Comparison of ENCODE assay signal across 22 cellular contexts in the genomic region with DNA sequence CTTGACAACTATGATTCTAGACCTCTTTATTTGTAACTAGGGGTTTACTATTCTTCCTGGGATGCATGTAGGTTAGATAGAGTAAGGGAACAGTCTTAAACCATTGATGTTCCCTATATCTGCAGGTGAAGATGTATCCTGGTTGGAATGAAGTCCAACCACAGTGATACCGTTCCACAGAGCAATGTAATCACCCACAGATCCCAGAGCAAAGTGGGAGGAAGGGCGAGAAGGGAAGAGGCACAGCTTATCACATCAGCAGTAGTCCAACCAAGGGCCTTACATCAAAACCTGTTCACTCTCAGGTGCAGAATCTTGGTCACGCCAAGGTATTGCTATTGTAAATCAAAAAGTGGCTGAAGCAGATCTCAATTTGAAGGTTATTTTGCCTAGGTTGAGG.
DNase-seq lines count a peak whose midpoint lies in the region; ATAC-seq, FAIRE-seq and TF ChIP-seq lines count a peak whose summit lies in the region.
"Had no signal": no experiment of that assay in that cellular context is flagged by ENCODE, and none has a peak within 500 bp of the region (broad histone marks: within the 10 kb centered on the region; RNA-seq: fewer than 3 reads in every experiment).

No MANE protein-coding gene starts in this region.

- no peak for ATAC-seq in natural killer cell
- ATAC-seq: HCT116 had no signal

- WGBS in thyroid gland, 2 donors, result 83 to 85% methylated on average over 3 of the region's 3 CpGs

- no peak overlapping the region for H2AFZ ChIP-seq in OCI-LY1 (ENCODE audit: low read length)
- no peak overlapping the region for H2AFZ ChIP-seq in astrocyte (ENCODE audit: low read depth, low read length)

- DNase-seq in astrocyte (ENCODE audit: low read depth), result no peak
- DNase-seq in natural killer cell, result no peak
- no peak for DNase-seq in thyroid gland
- no peak for DNase-seq in NCI-H146 (lab: John Stamatoyannopoulos, UW)
- no peak for DNase-seq in NCI-H1694 treated with DMSO at 0.1 percent for 48 hours (lab: John Stamatoyannopoulos, UW)
- DNase-seq in SW480 (ENCODE audit: low spot score), result no peak
- DNase-seq: COR-L47, DMS79, GOT3, KG1, NCI-H1092 treated with DMSO at 0.1 percent for 48 hours, NCI-H1436 treated with DMSO at 0.1 percent for 48 hours, NCI-H2081, NCI-H2171, NCI-H345, NCI-H524 treated with DMSO at 0.1 percent for 48 hours, NCI-H82, Right ventricle myocardium superior had no signal

- H3K9me2 ChIP-seq in OCI-LY1 (ENCODE audit: low read depth, low read length), result no peaks in the 10 kb centered on the region

- peaks cover 12% of the 10 kb centered on the region for H3K4me1 Mint-ChIP-seq in astrocyte (ENCODE audit: low read depth, unreplicated experiment)
- peaks cover 13 to 17% of the 10 kb centered on the region in 2 donors for H3K4me1 Mint-ChIP-seq in natural killer cell

- H3K27me3 ChIP-seq in OCI-LY1 (ENCODE audit: insufficient read depth, low read length) (no peaks in the 10 kb centered on the region), astrocyte (ENCODE audit: insufficient read depth, low read length) (no peaks in the 10 kb centered on the region), thyroid gland (no peaks in the 10 kb centered on the region)
- H3K27me3 ChIP-seq: BLaER1 had no signal

- H3K9me3 Mint-ChIP-seq in astrocyte (ENCODE audit: unreplicated experiment) (peaks cover 20% of the 10 kb centered on the region), natural killer cell (no peaks in the 10 kb centered on the region)
- H3K9me3 Mint-ChIP-seq: CD4-positive, alpha-beta T cell had no signal

- no peaks in the 10 kb centered on the region; the same call in 1 of the 2 replicates for H3K36me3 ChIP-seq in OCI-LY1 (ENCODE audit: insufficient read depth, low read length)
- H3K36me3 ChIP-seq in astrocyte (ENCODE audit: insufficient read depth, low read length), result no peaks in the 10 kb centered on the region
- no peaks in the 10 kb centered on the region for H3K36me3 ChIP-seq in thyroid gland
- H3K36me3 ChIP-seq: BLaER1 had no signal

- H3K27me3 Mint-ChIP-seq in astrocyte (ENCODE audit: low read depth, unreplicated experiment) (no peaks in the 10 kb centered on the region), natural killer cell (ENCODE audit: low read depth in 2 of 2) (no peaks in the 10 kb centered on the region)
- H3K27me3 Mint-ChIP-seq: CD4-positive, alpha-beta T cell had no signal

- no peak for FAIRE-seq in astrocyte (lab: Jason Lieb, UNC)

- H3K4me2 ChIP-seq in OCI-LY1 (ENCODE audit: low read length) (peak overlapping the region; percentile 61; the same call in 1 of the 2 replicates), astrocyte (ENCODE audit: low read length) (no peak overlapping the region)
- H3K4me2 ChIP-seq: BLaER1 had no signal

- no peak overlapping the region for H3K27ac ChIP-seq in OCI-LY1 (ENCODE audit: low read depth, low read length, poor library complexity, severe bottlenecking)
- no peak overlapping the region for H3K27ac ChIP-seq in astrocyte (ENCODE audit: low read depth, low read length)
- peak overlapping the region in 2 of 3 donors; percentile 24 to 26 for H3K27ac ChIP-seq in thyroid gland
- H3K27ac ChIP-seq: BLaER1 had no signal

- H4K20me1 ChIP-seq in OCI-LY1 (ENCODE audit: insufficient read depth, low read length), result no peaks in the 10 kb centered on the region
- H4K20me1 ChIP-seq in astrocyte (ENCODE audit: insufficient read depth, low read length), result no peaks in the 10 kb centered on the region
- H4K20me1 ChIP-seq: BLaER1 had no signal

- no peak overlapping the region for H3K4me3 ChIP-seq in OCI-LY1 (ENCODE audit: low read depth, low read length, poor library complexity, severe bottlenecking)
- H3K4me3 ChIP-seq in astrocyte (ENCODE audit: insufficient read depth, low read depth, low read length), result no peak overlapping the region
- no peak overlapping the region for H3K4me3 ChIP-seq in thyroid gland (replicated peaks in 1 of 3)
- H3K4me3 ChIP-seq: BLaER1 had no signal

- H3F3A ChIP-seq in OCI-LY1 (ENCODE audit: insufficient read depth, low read length), result no peaks in the 10 kb centered on the region

- H3K9me3 ChIP-seq in OCI-LY1 (ENCODE audit: low read length), result 0 out of 2 replicates have a peak, but pooled peaks cover 5% of the 10 kb centered on the region
- H3K9me3 ChIP-seq in astrocyte (ENCODE audit: insufficient read depth, low read depth, low read length), result no peaks in the 10 kb centered on the region
- H3K9me3 ChIP-seq in thyroid gland, result no peaks in the 10 kb centered on the region

- H3K27ac Mint-ChIP-seq in astrocyte (ENCODE audit: unreplicated experiment) (peak overlapping the region; percentile 4), natural killer cell (peak overlapping the region; percentile 27 to 87)

- no peaks in the 10 kb centered on the region for H3K79me2 ChIP-seq in OCI-LY1 (ENCODE audit: insufficient read depth, low read length)
- no peaks in the 10 kb centered on the region for H3K79me2 ChIP-seq in astrocyte (ENCODE audit: insufficient read depth, low read length)

- H3K4me1 ChIP-seq in OCI-LY1 (ENCODE audit: insufficient read depth, low read length, severe bottlenecking) (peaks cover 8% of the 10 kb centered on the region), astrocyte (ENCODE audit: insufficient read depth, low read length) (no peaks in the 10 kb centered on the region), thyroid gland (peaks cover 5 to 7% of the 10 kb centered on the region in 2 donors)
- H3K4me1 ChIP-seq: BLaER1 had no signal

- intact Hi-C loops in natural killer cell (cut with micrococcal nuclease), result loop anchor here (10.0 kb wide), 1 partner anchor 95 kb away; no protein-coding TSS in a partner anchor
- intact Hi-C loops in thyroid gland (cut with DNase I), result no loop called here

- H3K36me3 Mint-ChIP-seq in astrocyte (ENCODE audit: low read depth, unreplicated experiment) (peaks cover 2% of the 10 kb centered on the region), natural killer cell (peaks cover 6% of the 10 kb centered on the region)

- no peak overlapping the region for H3K4me3 Mint-ChIP-seq in astrocyte (ENCODE audit: unreplicated experiment)
- H3K4me3 Mint-ChIP-seq in natural killer cell, result no peak overlapping the region

- H3K9ac ChIP-seq in OCI-LY1 (ENCODE audit: low read length), result no peak overlapping the region
- H3K9ac ChIP-seq in astrocyte (ENCODE audit: low read length), result no peak overlapping the region
- H3K9ac ChIP-seq: BLaER1 had no signal

- no peak for TF ChIP-seq POLR2A in thyroid gland (IDR thresholded peaks at IDR 0.05)

- TF ChIP-seq CTCF in OCI-LY1 (IDR thresholded peaks at IDR 0.05; ENCODE audit: low read length), result no peak
- no peak for TF ChIP-seq CTCF in astrocyte (IDR thresholded peaks at IDR 0.05; ENCODE audit: insufficient read depth, low read depth, low read length)
- TF ChIP-seq CTCF in natural killer cell (IDR thresholded peaks at IDR 0.05), result no peak
- no peak for TF ChIP-seq CTCF in thyroid gland (IDR thresholded peaks at IDR 0.05)

Comparison
In these comparisons a context has a peak if more than half of its experiments do, and no peak if none do; other contexts are left out.
1. H3K27ac ChIP-seq: peak in thyroid gland (2 of 3); none in OCI-LY1 (single experiment) and astrocyte (single experiment).